In the genomic region with DNA sequence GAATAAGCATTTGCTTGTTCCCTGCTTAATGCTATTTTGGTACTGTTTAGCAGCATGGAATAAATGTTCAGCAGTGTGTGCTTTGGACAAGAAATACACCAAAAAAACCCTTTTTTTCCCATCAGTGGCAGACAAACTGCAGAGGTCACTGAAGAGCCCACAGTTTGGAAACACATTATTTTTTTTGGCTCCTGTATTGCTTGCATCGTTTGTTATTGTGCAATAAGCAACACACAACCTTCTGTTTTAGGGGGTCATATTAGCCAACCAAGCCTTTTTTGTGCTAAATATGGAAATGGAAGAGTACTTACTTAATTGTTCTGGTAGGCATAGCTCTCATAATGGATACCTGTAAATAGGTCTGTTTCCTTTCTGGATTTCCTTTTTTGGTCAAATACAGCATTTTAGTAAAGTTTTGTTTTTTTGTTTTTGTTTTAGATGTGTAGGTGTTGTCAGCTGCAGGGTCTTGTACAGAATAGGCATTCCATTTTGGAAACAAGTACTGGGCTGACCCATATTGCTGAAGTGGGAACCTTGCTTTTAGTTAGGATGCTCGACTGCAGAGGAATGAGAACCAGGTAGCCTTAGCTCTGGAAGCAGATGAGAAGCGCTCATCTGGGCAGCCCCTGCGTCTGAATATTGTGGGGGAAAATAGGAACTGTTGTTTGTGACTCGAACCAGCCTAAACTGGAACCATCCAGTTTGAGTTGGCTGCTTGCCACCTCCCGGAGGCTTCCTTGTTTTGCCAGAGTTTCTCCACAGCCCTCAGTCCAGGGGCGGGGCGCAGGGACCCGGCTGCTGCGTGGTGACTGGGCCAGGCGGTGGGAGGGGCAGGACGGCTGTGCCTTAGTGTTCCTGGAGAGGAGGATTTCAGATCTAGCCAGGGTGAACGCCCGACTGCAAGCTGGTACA, we compare ENCODE assay signal across 1 cellular context.
TF ChIP-seq lines count a peak whose summit lies in the region.

No MANE protein-coding gene starts in this region.

TF ChIP-seq in HepG2, 621 proteins besides CTCF, POLR2A, EP300 and RAD21 (continued from another document and continues in another):
- TF ChIP-seq, protein P1, sequence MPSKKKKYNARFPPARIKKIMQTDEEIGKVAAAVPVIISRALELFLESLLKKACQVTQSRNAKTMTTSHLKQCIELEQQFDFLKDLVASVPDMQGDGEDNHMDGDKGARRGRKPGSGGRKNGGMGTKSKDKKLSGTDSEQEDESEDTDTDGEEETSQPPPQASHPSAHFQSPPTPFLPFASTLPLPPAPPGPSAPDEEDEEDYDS (CRISPR knock-in tag; IDR thresholded peaks at IDR 0.05), result peak; percentile 28; the same call in 1 of the 2 replicates
- TF ChIP-seq TBL1XR1 (IDR thresholded peaks at IDR 0.05; ENCODE audit: borderline replicate concordance, low read length, partially characterized antibody) (no peak), ELF4 (CRISPR knock-in tag; IDR thresholded peaks at IDR 0.05; ENCODE audit: borderline replicate concordance) (no peak), KDM2A (CRISPR knock-in tag; IDR thresholded peaks at IDR 0.05; ENCODE audit: borderline replicate concordance, low read depth) (peak; percentile 80), SP140L (CRISPR knock-in tag; IDR thresholded peaks at IDR 0.05; ENCODE audit: borderline replicate concordance) (no peak), ATF7 (IDR thresholded peaks at IDR 0.05) (no peak), ATF7 (CRISPR knock-in tag; IDR thresholded peaks at IDR 0.05) (no peak), ZNF441 (CRISPR knock-in tag; IDR thresholded peaks at IDR 0.05; ENCODE audit: borderline replicate concordance) (0 out of 2 replicates have a peak, but pooled peaks have one; percentile 13), ELF1 (CRISPR knock-in tag; IDR thresholded peaks at IDR 0.05) (peak; percentile 75), SP5 (CRISPR knock-in tag; IDR thresholded peaks at IDR 0.05; ENCODE audit: borderline replicate concordance, low read depth) (peak; percentile 82), ZNF224 (CRISPR knock-in tag; IDR thresholded peaks at IDR 0.05) (no peak), SIX4 (CRISPR knock-in tag; IDR thresholded peaks at IDR 0.05) (no peak), ZFX (CRISPR knock-in tag; IDR thresholded peaks at IDR 0.05; ENCODE audit: low read depth) (peak; percentile 21; the same call in 1 of the 2 replicates), ZMYM3 (CRISPR knock-in tag; IDR thresholded peaks at IDR 0.05) (0 out of 2 replicates have a peak, but pooled peaks have one; percentile 23), FOXO1 (CRISPR knock-in tag; IDR thresholded peaks at IDR 0.05) (peak; percentile 72), ZNF501 (CRISPR knock-in tag; IDR thresholded peaks at IDR 0.05) (peak; percentile 55; the same call in 1 of the 2 replicates), RBFOX2 (IDR thresholded peaks at IDR 0.05; ENCODE audit: low read depth, low read length) (no peak), ISX (CRISPR knock-in tag; conservative IDR thresholded peaks at IDR 0.05) (no peak), HMG20A (CRISPR knock-in tag; IDR thresholded peaks at IDR 0.05; ENCODE audit: borderline replicate concordance) (0 out of 2 replicates have a peak, but pooled peaks have one; percentile 12), IRF2 (CRISPR knock-in tag; IDR thresholded peaks at IDR 0.05) (peak; percentile 72), SMAD9 (CRISPR knock-in tag; IDR thresholded peaks at IDR 0.05) (no peak), CEBPB (IDR thresholded peaks at IDR 0.05; ENCODE audit: borderline replicate concordance, low read depth, low read length) (peak; percentile 92), ATAD3A (CRISPR knock-in tag; IDR thresholded peaks at IDR 0.05) (no peak), TEAD2 (CRISPR knock-in tag; IDR thresholded peaks at IDR 0.05) (no peak), SAP130 (CRISPR knock-in tag; IDR thresholded peaks at IDR 0.05; ENCODE audit: low read depth) (peak; percentile 86), HMG20B (CRISPR knock-in tag; conservative IDR thresholded peaks at IDR 0.05) (0 out of 2 replicates have a peak, but pooled peaks have one; percentile 44), ZNF343 (CRISPR knock-in tag; IDR thresholded peaks at IDR 0.05) (peak; percentile 64; the same call in 1 of the 2 replicates), ASH2L (IDR thresholded peaks at IDR 0.05; ENCODE audit: insufficient read length, low read depth, low read length) (peak; percentile 57), SUZ12 (IDR thresholded peaks at IDR 0.05; ENCODE audit: low read depth, low read length) (no peak), PITX1 (CRISPR knock-in tag; IDR thresholded peaks at IDR 0.05) (no peak), CBFB (CRISPR knock-in tag; IDR thresholded peaks at IDR 0.05) (no peak), GABPB1 (CRISPR knock-in tag; IDR thresholded peaks at IDR 0.05) (peak; percentile 39), DMAP1 (CRISPR knock-in tag; IDR thresholded peaks at IDR 0.05) (peak; percentile 54; the same call in 1 of the 2 replicates)
- TF ChIP-seq, protein P2, sequence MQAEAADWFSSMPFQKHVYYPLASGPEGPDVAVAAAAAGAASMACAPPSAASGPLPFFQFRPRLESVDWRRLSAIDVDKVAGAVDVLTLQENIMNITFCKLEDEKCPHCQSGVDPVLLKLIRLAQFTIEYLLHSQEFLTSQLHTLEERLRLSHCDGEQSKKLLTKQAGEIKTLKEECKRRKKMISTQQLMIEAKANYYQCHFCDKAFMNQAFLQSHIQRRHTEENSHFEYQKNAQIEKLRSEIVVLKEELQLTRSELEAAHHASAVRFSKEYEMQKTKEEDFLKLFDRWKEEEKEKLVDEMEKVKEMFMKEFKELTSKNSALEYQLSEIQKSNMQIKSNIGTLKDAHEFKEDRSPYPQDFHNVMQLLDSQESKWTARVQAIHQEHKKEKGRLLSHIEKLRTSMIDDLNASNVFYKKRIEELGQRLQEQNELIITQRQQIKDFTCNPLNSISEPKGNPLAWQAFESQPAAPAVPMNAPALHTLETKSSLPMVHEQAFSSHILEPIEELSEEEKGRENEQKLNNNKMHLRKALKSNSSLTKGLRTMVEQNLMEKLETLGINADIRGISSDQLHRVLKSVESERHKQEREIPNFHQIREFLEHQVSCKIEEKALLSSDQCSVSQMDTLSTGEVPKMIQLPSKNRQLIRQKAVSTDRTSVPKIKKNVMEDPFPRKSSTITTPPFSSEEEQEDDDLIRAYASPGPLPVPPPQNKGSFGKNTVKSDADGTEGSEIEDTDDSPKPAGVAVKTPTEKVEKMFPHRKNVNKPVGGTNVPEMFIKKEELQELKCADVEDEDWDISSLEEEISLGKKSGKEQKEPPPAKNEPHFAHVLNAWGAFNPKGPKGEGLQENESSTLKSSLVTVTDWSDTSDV (CRISPR knock-in tag; IDR thresholded peaks at IDR 0.05), result no peak
- TF ChIP-seq, protein P3, sequence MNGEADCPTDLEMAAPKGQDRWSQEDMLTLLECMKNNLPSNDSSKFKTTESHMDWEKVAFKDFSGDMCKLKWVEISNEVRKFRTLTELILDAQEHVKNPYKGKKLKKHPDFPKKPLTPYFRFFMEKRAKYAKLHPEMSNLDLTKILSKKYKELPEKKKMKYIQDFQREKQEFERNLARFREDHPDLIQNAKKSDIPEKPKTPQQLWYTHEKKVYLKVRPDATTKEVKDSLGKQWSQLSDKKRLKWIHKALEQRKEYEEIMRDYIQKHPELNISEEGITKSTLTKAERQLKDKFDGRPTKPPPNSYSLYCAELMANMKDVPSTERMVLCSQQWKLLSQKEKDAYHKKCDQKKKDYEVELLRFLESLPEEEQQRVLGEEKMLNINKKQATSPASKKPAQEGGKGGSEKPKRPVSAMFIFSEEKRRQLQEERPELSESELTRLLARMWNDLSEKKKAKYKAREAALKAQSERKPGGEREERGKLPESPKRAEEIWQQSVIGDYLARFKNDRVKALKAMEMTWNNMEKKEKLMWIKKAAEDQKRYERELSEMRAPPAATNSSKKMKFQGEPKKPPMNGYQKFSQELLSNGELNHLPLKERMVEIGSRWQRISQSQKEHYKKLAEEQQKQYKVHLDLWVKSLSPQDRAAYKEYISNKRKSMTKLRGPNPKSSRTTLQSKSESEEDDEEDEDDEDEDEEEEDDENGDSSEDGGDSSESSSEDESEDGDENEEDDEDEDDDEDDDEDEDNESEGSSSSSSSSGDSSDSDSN (CRISPR knock-in tag; IDR thresholded peaks at IDR 0.05), result 0 out of 2 replicates have a peak, but pooled peaks have one; percentile 30
- TF ChIP-seq, protein P4, sequence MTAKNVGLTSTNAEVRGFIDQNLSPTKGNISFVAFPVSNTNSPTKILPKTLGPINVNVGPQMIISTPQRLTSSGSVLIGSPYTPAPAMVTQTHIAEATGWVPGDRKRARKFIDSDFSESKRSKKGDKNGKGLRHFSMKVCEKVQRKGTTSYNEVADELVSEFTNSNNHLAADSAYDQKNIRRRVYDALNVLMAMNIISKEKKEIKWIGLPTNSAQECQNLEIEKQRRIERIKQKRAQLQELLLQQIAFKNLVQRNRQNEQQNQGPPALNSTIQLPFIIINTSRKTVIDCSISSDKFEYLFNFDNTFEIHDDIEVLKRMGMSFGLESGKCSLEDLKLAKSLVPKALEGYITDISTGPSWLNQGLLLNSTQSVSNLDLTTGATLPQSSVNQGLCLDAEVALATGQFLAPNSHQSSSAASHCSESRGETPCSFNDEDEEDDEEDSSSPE (CRISPR knock-in tag; IDR thresholded peaks at IDR 0.05), result no peak
- TF ChIP-seq, protein P5, sequence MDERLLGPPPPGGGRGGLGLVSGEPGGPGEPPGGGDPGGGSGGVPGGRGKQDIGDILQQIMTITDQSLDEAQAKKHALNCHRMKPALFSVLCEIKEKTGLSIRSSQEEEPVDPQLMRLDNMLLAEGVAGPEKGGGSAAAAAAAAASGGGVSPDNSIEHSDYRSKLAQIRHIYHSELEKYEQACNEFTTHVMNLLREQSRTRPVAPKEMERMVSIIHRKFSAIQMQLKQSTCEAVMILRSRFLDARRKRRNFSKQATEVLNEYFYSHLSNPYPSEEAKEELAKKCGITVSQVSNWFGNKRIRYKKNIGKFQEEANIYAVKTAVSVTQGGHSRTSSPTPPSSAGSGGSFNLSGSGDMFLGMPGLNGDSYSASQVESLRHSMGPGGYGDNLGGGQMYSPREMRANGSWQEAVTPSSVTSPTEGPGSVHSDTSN (CRISPR knock-in tag; IDR thresholded peaks at IDR 0.05), result no peak
- TF ChIP-seq, protein P6, sequence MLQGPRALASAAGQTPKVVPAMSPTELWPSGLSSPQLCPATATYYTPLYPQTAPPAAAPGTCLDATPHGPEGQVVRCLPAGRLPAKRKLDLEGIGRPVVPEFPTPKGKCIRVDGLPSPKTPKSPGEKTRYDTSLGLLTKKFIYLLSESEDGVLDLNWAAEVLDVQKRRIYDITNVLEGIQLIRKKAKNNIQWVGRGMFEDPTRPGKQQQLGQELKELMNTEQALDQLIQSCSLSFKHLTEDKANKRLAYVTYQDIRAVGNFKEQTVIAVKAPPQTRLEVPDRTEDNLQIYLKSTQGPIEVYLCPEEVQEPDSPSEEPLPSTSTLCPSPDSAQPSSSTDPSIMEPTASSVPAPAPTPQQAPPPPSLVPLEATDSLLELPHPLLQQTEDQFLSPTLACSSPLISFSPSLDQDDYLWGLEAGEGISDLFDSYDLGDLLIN (CRISPR knock-in tag; IDR thresholded peaks at IDR 0.05; ENCODE audit: borderline replicate concordance), result no peak
- TF ChIP-seq, protein P7, sequence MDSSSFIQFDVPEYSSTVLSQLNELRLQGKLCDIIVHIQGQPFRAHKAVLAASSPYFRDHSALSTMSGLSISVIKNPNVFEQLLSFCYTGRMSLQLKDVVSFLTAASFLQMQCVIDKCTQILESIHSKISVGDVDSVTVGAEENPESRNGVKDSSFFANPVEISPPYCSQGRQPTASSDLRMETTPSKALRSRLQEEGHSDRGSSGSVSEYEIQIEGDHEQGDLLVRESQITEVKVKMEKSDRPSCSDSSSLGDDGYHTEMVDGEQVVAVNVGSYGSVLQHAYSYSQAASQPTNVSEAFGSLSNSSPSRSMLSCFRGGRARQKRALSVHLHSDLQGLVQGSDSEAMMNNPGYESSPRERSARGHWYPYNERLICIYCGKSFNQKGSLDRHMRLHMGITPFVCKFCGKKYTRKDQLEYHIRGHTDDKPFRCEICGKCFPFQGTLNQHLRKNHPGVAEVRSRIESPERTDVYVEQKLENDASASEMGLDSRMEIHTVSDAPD (CRISPR knock-in tag; IDR thresholded peaks at IDR 0.05), result peak; percentile 32; the same call in 1 of the 2 replicates
- TF ChIP-seq, protein P8, sequence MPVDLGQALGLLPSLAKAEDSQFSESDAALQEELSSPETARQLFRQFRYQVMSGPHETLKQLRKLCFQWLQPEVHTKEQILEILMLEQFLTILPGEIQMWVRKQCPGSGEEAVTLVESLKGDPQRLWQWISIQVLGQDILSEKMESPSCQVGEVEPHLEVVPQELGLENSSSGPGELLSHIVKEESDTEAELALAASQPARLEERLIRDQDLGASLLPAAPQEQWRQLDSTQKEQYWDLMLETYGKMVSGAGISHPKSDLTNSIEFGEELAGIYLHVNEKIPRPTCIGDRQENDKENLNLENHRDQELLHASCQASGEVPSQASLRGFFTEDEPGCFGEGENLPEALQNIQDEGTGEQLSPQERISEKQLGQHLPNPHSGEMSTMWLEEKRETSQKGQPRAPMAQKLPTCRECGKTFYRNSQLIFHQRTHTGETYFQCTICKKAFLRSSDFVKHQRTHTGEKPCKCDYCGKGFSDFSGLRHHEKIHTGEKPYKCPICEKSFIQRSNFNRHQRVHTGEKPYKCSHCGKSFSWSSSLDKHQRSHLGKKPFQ (CRISPR knock-in tag; IDR thresholded peaks at IDR 0.05; ENCODE audit: insufficient replicate concordance), result no peak
- TF ChIP-seq, protein P9, sequence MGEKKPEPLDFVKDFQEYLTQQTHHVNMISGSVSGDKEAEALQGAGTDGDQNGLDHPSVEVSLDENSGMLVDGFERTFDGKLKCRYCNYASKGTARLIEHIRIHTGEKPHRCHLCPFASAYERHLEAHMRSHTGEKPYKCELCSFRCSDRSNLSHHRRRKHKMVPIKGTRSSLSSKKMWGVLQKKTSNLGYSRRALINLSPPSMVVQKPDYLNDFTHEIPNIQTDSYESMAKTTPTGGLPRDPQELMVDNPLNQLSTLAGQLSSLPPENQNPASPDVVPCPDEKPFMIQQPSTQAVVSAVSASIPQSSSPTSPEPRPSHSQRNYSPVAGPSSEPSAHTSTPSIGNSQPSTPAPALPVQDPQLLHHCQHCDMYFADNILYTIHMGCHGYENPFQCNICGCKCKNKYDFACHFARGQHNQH (CRISPR knock-in tag; IDR thresholded peaks at IDR 0.05), result peak; percentile 25; the same call in 1 of the 2 replicates
- TF ChIP-seq, protein P10, sequence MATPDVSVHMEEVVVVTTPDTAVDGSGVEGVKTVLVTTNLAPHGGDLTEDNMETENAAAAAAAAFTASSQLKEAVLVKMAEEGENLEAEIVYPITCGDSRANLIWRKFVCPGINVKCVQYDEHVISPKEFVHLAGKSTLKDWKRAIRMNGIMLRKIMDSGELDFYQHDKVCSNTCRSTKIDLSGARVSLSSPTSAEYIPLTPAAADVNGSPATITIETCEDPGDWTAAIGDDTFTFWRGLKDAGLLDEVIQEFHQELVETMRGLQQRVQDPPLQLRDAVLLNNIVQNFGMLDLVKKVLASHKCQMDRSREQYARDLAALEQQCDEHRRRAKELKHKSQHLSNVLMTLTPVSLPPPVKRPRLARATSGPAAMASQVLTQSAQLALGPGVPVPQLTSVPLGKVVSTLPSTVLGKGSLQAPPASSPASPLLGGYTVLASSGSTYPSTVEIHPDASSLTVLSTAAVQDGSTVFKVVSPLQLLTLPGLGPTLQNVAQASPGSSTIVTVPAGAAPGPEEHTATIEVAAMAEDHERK (CRISPR knock-in tag; IDR thresholded peaks at IDR 0.05; ENCODE audit: low read depth), result no peak
- TF ChIP-seq, protein P11, sequence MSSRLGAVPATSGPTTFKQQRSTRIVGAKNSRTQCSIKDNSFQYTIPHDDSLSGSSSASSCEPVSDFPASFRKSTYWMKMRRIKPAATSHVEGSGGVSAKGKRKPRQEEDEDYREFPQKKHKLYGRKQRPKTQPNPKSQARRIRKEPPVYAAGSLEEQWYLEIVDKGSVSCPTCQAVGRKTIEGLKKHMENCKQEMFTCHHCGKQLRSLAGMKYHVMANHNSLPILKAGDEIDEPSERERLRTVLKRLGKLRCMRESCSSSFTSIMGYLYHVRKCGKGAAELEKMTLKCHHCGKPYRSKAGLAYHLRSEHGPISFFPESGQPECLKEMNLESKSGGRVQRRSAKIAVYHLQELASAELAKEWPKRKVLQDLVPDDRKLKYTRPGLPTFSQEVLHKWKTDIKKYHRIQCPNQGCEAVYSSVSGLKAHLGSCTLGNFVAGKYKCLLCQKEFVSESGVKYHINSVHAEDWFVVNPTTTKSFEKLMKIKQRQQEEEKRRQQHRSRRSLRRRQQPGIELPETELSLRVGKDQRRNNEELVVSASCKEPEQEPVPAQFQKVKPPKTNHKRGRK (CRISPR knock-in tag; IDR thresholded peaks at IDR 0.05), result no peak
